In the genomic region with DNA sequence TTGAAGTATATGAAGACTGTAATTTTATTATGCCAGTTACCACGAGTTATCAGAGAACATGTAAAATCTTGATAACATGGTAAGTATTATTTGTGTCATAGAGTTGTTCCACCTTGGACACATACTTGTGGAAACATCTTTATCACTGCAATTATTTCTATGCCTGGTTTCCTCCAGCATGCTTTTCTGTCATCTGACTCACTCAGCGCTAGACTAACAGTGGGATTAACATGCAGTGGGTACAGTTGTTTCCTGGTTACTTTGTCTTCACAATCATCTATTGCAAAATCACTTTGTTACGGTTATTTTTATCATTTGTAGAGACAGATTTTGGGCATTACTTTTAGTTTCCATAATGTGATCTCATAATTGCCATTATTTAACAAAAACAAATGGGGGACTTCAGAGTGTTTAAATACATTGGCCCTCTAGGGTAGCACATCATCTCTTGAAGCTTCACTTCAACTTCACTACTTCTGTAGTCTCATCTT, we compare ENCODE assay signal across 21 cellular contexts. TPM values are rescaled to one million over a fixed set of nuclear protein-coding genes. Genes with fewer than 3 reads are reported as not detected.
"Had no signal": no experiment of that assay in that cellular context is flagged by ENCODE, and none has a peak within 500 bp of the region (broad histone marks: within the 10 kb centered on the region; RNA-seq: fewer than 3 reads in every experiment).

A gene with protein sequence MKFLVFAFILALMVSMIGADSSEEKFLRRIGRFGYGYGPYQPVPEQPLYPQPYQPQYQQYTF (plus strand): TSS at position 441 of the 491 bp plus-strand sequence. CDS start 2,472 bp downstream, outside the sequence.

- H3K9me3 ChIP-seq: heart left ventricle, left lung, prostate gland, sigmoid colon, suprapubic skin, upper lobe of right lung had no signal

- H3K36me3 ChIP-seq: heart left ventricle, left lung, prostate gland, sigmoid colon, suprapubic skin, upper lobe of right lung had no signal

- H3K27me3 ChIP-seq: heart left ventricle, left lung, sigmoid colon, suprapubic skin, upper lobe of right lung had no signal

- H3K27ac ChIP-seq: heart left ventricle, left lung, prostate gland, sigmoid colon, suprapubic skin, upper lobe of right lung had no signal

- H3K4me1 ChIP-seq: heart left ventricle, left lung, prostate gland, sigmoid colon, suprapubic skin, upper lobe of right lung had no signal

- ATAC-seq: heart left ventricle; left lung; natural killer cell treated with Interleukin-12 subunit alpha and Interleukin-12 subunit beta and Interleukin-15 and Interleukin-18, amount 100 ng/mL, for 72 hours; upper lobe of right lung had no signal

- FAIRE-seq: islet of Langerhans had no signal

- H3K4me3 ChIP-seq: heart left ventricle, left lung, prostate gland, sigmoid colon, suprapubic skin, upper lobe of right lung had no signal

- DNase-seq: activated CD4-positive, alpha-beta T cell treated with anti-CD3 and anti-CD28 coated beads, Interleukin-2, amount 50 U/mL, for 4 hours; activated CD4-positive, CD25-positive, alpha-beta regulatory T cell treated with anti-CD3 and anti-CD28 coated beads, Interleukin-2, amount 50 U/mL, for 72 hours; activated effector memory CD4-positive, alpha-beta T cell treated with Interleukin-2 at 50 U/mL for 16 hours; activated T-cell treated with anti-CD3 and anti-CD28 coated beads, Interleukin-2, amount 50 U/mL, for 1 hour; amygdala; cerebellar nuclear complex; dermis blood vessel endothelial cell; foreskin melanocyte; heart left ventricle; left lung; mesenchymal stem cell; occipital lobe; sigmoid colon; stimulated activated CD4-positive, alpha-beta T cell treated with anti-CD3 and anti-CD28 coated beads, Interleukin-12 subunit alpha, Interleukin-12 subunit beta, amount 100 ng/mL, for 4 hours; stimulated activated naive CD4-positive, alpha-beta T cell treated with Interleukin-2 at 50 U/mL for 16 hours; upper lobe of right lung had no signal

RNA-seq across cellular contexts. Expression of the gene that starts here (rescaled TPM):
- total RNA-seq: dermis blood vessel endothelial cell; heart left ventricle; left lung; natural killer cell treated with Interleukin-12 subunit alpha and Interleukin-12 subunit beta and Interleukin-15 and Interleukin-18, amount 100 ng/mL, for 72 hours; occipital lobe; prostate gland; sigmoid colon; suprapubic skin; T-helper 2 cell treated with Interferon-gamma antibody and Interleukin-4, amounts not matched to agents 100 ng/mL and 5 ng/mL, for 36 hours; upper lobe of right lung had no signal
